Comparison of ENCODE assay signal across 8 cellular contexts in the genomic region with DNA sequence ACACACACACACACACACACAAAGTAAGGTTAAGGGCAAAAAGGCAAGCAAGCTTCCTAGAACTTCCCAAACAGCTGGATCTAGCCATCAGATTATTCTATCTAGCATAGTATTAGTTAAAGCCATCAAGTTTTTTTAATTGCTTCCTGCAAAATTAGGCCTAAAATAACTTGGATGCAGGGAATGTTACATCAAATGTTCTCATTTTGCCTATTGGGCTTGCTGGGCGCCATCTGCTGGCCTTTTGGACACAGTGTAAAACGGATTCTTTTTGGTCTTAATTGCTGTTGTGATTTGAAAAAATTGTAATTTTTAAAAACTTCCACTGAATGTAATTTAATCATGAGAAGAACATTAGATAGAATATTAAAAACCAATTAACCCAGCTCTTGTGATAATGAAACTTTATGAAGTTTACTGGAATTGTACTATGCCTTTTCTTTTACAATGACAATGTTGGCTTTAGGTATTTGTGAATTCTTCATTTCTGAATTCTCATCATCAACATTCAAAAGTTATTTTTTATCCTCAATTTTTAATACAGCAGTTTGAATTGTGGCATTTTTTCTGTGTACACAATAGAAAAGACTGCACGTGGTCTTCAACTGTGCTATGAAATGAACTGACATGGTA. TPM values are rescaled to one million over a fixed set of nuclear protein-coding genes. Genes with fewer than 3 reads are reported as not detected.
DNase-seq lines count a peak whose midpoint lies in the region; TF ChIP-seq lines count a peak whose summit lies in the region.

No MANE protein-coding gene starts in this region.

- TF ChIP-seq CTCF in AG04449 (IDR thresholded peaks at IDR 0.05; ENCODE audit: insufficient read depth, low read length, missing control alignments) (peak; percentile 68), GM12873 (IDR thresholded peaks at IDR 0.05; ENCODE audit: insufficient read depth, low read depth, low read length, missing control alignments) (peak; percentile 76), ovary (IDR thresholded peaks at IDR 0.05) (peak; percentile 60 to 74 (median 67))

- 8 to 18% (median 17%) methylated on average over 3 of the region's 3 CpGs for WGBS in ovary, 3 donors

- POLR2A ChIA-PET in AG04449 (lab: Yijun Ruan, JAX), result no interaction called here

- no peak overlapping the region for H3K4me3 ChIP-seq in AG04449 (ENCODE audit: low read depth, low read length)
- no peak overlapping the region for H3K4me3 ChIP-seq in ovary

- no peaks in the 10 kb centered on the region for H3K9me3 ChIP-seq in ovary

- TF ChIP-seq EP300 in ovary (IDR thresholded peaks at IDR 0.05), result no peak

- intact Hi-C loops in ovary (cut with DNase I), result no loop called here

- no peaks in the 10 kb centered on the region for H3K27me3 ChIP-seq in ovary

- H3K27ac Mint-ChIP-seq in activated T-cell treated with anti-CD3 and anti-CD28 coated beads, Interleukin-2, amount 50 U/mL, for 24 hours, result no peak overlapping the region

- H3K27ac ChIP-seq in ovary, result no peak overlapping the region

- no peaks in the 10 kb centered on the region for H3K36me3 ChIP-seq in ovary

- no peak for DNase-seq in AG04449 (ENCODE audit: low read depth, low spot score)
- peak; percentile 51 for DNase-seq in NCI-H345 treated with DMSO at 0.1 percent for 48 hours (lab: John Stamatoyannopoulos, UW; ENCODE audit: unreplicated experiment)
- DNase-seq in activated T-cell treated with anti-CD3 and anti-CD28 coated beads, Interleukin-2, amount 50 U/mL, for 24 hours, result peak; percentile 55
- DNase-seq in fibroblast of the conjunctiva (ENCODE audit: low read depth), result peak; percentile 48
- peak; percentile 49 to 78 (median 68) for DNase-seq in ovary
- no peak for DNase-seq in GDM1 (lab: John Stamatoyannopoulos, UW)
- no peak for DNase-seq in NCI-H2107 treated with DMSO at 0.1 percent for 48 hours (lab: John Stamatoyannopoulos, UW; ENCODE audit: unreplicated experiment)

- no peak for TF ChIP-seq POLR2A in ovary (IDR thresholded peaks at IDR 0.05)

- H3K4me1 Mint-ChIP-seq in activated T-cell treated with anti-CD3 and anti-CD28 coated beads, Interleukin-2, amount 50 U/mL, for 24 hours (ENCODE audit: low read depth), result peaks cover 47% of the 10 kb centered on the region

- no peaks in the 10 kb centered on the region for H3K9me3 Mint-ChIP-seq in activated T-cell treated with anti-CD3 and anti-CD28 coated beads, Interleukin-2, amount 50 U/mL, for 24 hours

- H3K27me3 Mint-ChIP-seq in activated T-cell treated with anti-CD3 and anti-CD28 coated beads, Interleukin-2, amount 50 U/mL, for 24 hours, result no peaks in the 10 kb centered on the region

- CTCF ChIA-PET in AG04449 (lab: Yijun Ruan, JAX), result interaction anchor here (0.7 to 7.0 kb wide), 29 partner anchors 9 to 1116 kb away, joined by 3 to 279 read pairs (median 4); partner anchors contain the start of genes MKKS and SLX4IP

- no peak overlapping the region for H3K4me3 Mint-ChIP-seq in activated T-cell treated with anti-CD3 and anti-CD28 coated beads, Interleukin-2, amount 50 U/mL, for 24 hours

- H3K36me3 Mint-ChIP-seq in activated T-cell treated with anti-CD3 and anti-CD28 coated beads, Interleukin-2, amount 50 U/mL, for 24 hours (ENCODE audit: low read depth), result peaks cover 50% of the 10 kb centered on the region

- H3K4me1 ChIP-seq in ovary (ENCODE audit: insufficient read depth), result peaks cover 5% of the 10 kb centered on the region

RNA-seq across cellular contexts. Expression of gene MKKS, which starts 6.8 kb away (rescaled TPM):
- 10 to 100 TPM in 5 of 7 donors, 1 to 10 TPM in 2; 7.7 to 15.9 (median 15.0) TPM for total RNA-seq in ovary
- 10 to 100 TPM; 14.9 to 21.9 TPM for polyA plus RNA-seq in ovary

RNA-seq across cellular contexts. Expression of gene SLX4IP, which starts 7.9 kb away (rescaled TPM):
- 1 to 10 TPM; 1.7 to 5.1 (median 3.0) TPM for total RNA-seq in ovary
- polyA plus RNA-seq in ovary, result 1 to 10 TPM in 1 of 2 donors, under 1 TPM in 1; 0.98 to 2.8 TPM

Comparison
In these comparisons a context has a peak if more than half of its experiments do, and no peak if none do; other contexts are left out.
1. DNase-seq: peak in NCI-H345 treated with DMSO at 0.1 percent for 48 hours (single experiment), activated T-cell treated with anti-CD3 and anti-CD28 coated beads, Interleukin-2, amount 50 U/mL, for 24 hours (single experiment), fibroblast of the conjunctiva (single experiment) and ovary (5 of 5); none in AG04449 (single experiment), GDM1 (single experiment) and NCI-H2107 treated with DMSO at 0.1 percent for 48 hours (single experiment).
2. Peak in every context shown above with its lines, with median percentiles within 50 percentile points of each other: CTCF ChIP-seq.